ENCODE assay signal across 1 cellular context in the genomic region with DNA sequence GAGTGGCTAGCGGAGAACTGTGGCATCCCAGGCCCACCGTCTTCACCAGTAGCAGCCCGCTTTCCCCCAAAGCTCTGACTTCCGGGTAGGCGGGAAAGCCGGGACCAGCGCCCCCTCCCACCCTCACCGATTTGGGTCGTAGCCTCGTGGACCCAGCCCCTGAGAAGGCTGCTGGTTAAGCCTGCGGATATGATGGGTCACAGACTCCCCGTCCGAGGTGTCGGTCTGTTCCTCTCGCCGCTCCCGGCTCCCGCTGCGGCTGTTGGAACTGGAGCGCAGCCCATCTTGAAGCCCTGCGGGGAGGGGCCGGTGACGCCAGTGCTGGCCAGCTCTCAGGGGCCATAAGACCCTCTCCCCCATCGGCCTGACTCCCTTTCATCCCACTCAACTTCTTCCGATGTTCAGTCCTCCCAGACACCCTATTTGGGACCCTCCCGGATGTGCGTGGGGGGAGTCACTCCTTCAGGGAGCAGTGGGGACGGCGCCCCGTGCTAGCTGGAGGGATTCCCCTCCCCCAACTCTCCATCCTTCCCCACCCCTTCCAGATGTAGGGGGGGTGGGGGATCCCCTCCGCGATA.
A peak's percentile ranks its signal among the peaks of the same experiment; 100 is the strongest.
TF ChIP-seq lines count a peak whose summit lies in the region.

No MANE protein-coding gene starts in this region.

TF ChIP-seq in HepG2, 621 proteins besides CTCF, POLR2A, EP300 and RAD21 (continued from another document and continues in another):
- TF ChIP-seq ZBTB38 (CRISPR knock-in tag; IDR thresholded peaks at IDR 0.05) (no peak; the same call in 1 of the 2 replicates), FOXP1 (IDR thresholded peaks at IDR 0.05) (no peak), FOXP1 (CRISPR knock-in tag; IDR thresholded peaks at IDR 0.05) (no peak), GFI1 (CRISPR knock-in tag; IDR thresholded peaks at IDR 0.05; ENCODE audit: borderline replicate concordance) (no peak; the same call in 1 of the 2 replicates), POGZ (CRISPR knock-in tag; IDR thresholded peaks at IDR 0.05) (peak; percentile 43; the same call in 1 of the 2 replicates), ZFP37 (CRISPR knock-in tag; IDR thresholded peaks at IDR 0.05; ENCODE audit: borderline replicate concordance) (no peak), NBN (conservative IDR thresholded peaks at IDR 0.05) (no peak), ZBTB3 (CRISPR knock-in tag; IDR thresholded peaks at IDR 0.05; ENCODE audit: borderline replicate concordance, low read depth) (no peak), ERF (CRISPR knock-in tag; IDR thresholded peaks at IDR 0.05) (no peak), THAP11 (CRISPR knock-in tag; IDR thresholded peaks at IDR 0.05) (no peak), ZEB1 (IDR thresholded peaks at IDR 0.05; ENCODE audit: insufficient replicate concordance, low read depth) (no peak), SAP130 (CRISPR knock-in tag; IDR thresholded peaks at IDR 0.05; ENCODE audit: low read depth) (peak; percentile 8), MEIS2 (CRISPR knock-in tag; IDR thresholded peaks at IDR 0.05) (peak; percentile 24; the same call in 1 of the 2 replicates), NCOA5 (CRISPR knock-in tag; IDR thresholded peaks at IDR 0.05) (no peak), BRD4 (CRISPR knock-in tag; IDR thresholded peaks at IDR 0.05) (no peak), ELF3 (CRISPR knock-in tag; IDR thresholded peaks at IDR 0.05) (peak; percentile 11; the same call in 1 of the 2 replicates), ZNF672 (CRISPR knock-in tag; IDR thresholded peaks at IDR 0.05) (no peak), DMTF1 (CRISPR knock-in tag; IDR thresholded peaks at IDR 0.05) (no peak), SMAD3 (CRISPR knock-in tag; IDR thresholded peaks at IDR 0.05) (no peak), ZBTB7A (CRISPR knock-in tag; IDR thresholded peaks at IDR 0.05) (no peak), ZNF121 (CRISPR knock-in tag; IDR thresholded peaks at IDR 0.05) (no peak), MTF1 (CRISPR knock-in tag; IDR thresholded peaks at IDR 0.05) (no peak), CBX1 (IDR thresholded peaks at IDR 0.05; ENCODE audit: low read depth) (no peak), MXI1 (IDR thresholded peaks at IDR 0.05; ENCODE audit: borderline replicate concordance, low read depth, low read length) (no peak), ZNF552 (CRISPR knock-in tag; IDR thresholded peaks at IDR 0.05; ENCODE audit: borderline replicate concordance) (no peak), SOX13 (IDR thresholded peaks at IDR 0.05) (no peak), SOX13 (CRISPR knock-in tag; conservative IDR thresholded peaks at IDR 0.05 in 1 of 2, IDR thresholded peaks at IDR 0.05 in 1 of 2) (0 out of 4 replicates have a peak, but pooled peaks of 1 of the 2 experiments have one; percentile 4), ZNF772 (CRISPR knock-in tag; IDR thresholded peaks at IDR 0.05) (no peak), KLF9 (CRISPR knock-in tag; IDR thresholded peaks at IDR 0.05; ENCODE audit: low read depth) (no peak), EEA1 (CRISPR knock-in tag; IDR thresholded peaks at IDR 0.05; ENCODE audit: borderline replicate concordance) (no peak), NR2F6 (IDR thresholded peaks at IDR 0.05) (no peak), NR2F6 (CRISPR knock-in tag; IDR thresholded peaks at IDR 0.05) (no peak), ASH2L (IDR thresholded peaks at IDR 0.05; ENCODE audit: insufficient read length, low read depth, low read length) (no peak), SNRNP70 (IDR thresholded peaks at IDR 0.05; ENCODE audit: low read depth, low read length) (no peak), ETV6 (CRISPR knock-in tag; conservative IDR thresholded peaks at IDR 0.05) (0 out of 2 replicates have a peak, but pooled peaks have one; percentile 31), TCF7 (IDR thresholded peaks at IDR 0.05; ENCODE audit: low read depth) (no peak), CHD4 (IDR thresholded peaks at IDR 0.05; ENCODE audit: borderline replicate concordance, low read length) (no peak), MED13 (CRISPR knock-in tag; IDR thresholded peaks at IDR 0.05) (no peak), ZNF879 (CRISPR knock-in tag; IDR thresholded peaks at IDR 0.05) (no peak), ZNF235 (CRISPR knock-in tag; IDR thresholded peaks at IDR 0.05; ENCODE audit: borderline replicate concordance) (peak; percentile 56; the same call in 1 of the 2 replicates), CEBPG (CRISPR knock-in tag; IDR thresholded peaks at IDR 0.05) (no peak), JDP2 (CRISPR knock-in tag; IDR thresholded peaks at IDR 0.05; ENCODE audit: borderline replicate concordance) (no peak)
- TF ChIP-seq, protein P1, sequence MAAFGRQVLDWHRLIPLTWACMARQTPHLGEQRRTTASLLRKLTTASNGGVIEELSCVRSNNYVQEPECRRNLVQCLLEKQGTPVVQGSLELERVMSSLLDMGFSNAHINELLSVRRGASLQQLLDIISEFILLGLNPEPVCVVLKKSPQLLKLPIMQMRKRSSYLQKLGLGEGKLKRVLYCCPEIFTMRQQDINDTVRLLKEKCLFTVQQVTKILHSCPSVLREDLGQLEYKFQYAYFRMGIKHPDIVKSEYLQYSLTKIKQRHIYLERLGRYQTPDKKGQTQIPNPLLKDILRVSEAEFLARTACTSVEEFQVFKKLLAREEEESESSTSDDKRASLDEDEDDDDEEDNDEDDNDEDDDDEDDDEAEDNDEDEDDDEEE (CRISPR knock-in tag; IDR thresholded peaks at IDR 0.05): 0 out of 2 replicates have a peak, but pooled peaks have one; percentile 84
- TF ChIP-seq, protein P2, sequence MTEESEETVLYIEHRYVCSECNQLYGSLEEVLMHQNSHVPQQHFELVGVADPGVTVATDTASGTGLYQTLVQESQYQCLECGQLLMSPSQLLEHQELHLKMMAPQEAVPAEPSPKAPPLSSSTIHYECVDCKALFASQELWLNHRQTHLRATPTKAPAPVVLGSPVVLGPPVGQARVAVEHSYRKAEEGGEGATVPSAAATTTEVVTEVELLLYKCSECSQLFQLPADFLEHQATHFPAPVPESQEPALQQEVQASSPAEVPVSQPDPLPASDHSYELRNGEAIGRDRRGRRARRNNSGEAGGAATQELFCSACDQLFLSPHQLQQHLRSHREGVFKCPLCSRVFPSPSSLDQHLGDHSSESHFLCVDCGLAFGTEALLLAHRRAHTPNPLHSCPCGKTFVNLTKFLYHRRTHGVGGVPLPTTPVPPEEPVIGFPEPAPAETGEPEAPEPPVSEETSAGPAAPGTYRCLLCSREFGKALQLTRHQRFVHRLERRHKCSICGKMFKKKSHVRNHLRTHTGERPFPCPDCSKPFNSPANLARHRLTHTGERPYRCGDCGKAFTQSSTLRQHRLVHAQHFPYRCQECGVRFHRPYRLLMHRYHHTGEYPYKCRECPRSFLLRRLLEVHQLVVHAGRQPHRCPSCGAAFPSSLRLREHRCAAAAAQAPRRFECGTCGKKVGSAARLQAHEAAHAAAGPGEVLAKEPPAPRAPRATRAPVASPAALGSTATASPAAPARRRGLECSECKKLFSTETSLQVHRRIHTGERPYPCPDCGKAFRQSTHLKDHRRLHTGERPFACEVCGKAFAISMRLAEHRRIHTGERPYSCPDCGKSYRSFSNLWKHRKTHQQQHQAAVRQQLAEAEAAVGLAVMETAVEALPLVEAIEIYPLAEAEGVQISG (CRISPR knock-in tag; IDR thresholded peaks at IDR 0.05): no peak
- TF ChIP-seq, protein P3, sequence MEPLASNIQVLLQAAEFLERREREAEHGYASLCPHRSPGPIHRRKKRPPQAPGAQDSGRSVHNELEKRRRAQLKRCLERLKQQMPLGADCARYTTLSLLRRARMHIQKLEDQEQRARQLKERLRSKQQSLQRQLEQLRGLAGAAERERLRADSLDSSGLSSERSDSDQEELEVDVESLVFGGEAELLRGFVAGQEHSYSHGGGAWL (CRISPR knock-in tag; IDR thresholded peaks at IDR 0.05): no peak
- TF ChIP-seq, protein P4, sequence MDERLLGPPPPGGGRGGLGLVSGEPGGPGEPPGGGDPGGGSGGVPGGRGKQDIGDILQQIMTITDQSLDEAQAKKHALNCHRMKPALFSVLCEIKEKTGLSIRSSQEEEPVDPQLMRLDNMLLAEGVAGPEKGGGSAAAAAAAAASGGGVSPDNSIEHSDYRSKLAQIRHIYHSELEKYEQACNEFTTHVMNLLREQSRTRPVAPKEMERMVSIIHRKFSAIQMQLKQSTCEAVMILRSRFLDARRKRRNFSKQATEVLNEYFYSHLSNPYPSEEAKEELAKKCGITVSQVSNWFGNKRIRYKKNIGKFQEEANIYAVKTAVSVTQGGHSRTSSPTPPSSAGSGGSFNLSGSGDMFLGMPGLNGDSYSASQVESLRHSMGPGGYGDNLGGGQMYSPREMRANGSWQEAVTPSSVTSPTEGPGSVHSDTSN (CRISPR knock-in tag; IDR thresholded peaks at IDR 0.05): no peak
- TF ChIP-seq, protein P5, sequence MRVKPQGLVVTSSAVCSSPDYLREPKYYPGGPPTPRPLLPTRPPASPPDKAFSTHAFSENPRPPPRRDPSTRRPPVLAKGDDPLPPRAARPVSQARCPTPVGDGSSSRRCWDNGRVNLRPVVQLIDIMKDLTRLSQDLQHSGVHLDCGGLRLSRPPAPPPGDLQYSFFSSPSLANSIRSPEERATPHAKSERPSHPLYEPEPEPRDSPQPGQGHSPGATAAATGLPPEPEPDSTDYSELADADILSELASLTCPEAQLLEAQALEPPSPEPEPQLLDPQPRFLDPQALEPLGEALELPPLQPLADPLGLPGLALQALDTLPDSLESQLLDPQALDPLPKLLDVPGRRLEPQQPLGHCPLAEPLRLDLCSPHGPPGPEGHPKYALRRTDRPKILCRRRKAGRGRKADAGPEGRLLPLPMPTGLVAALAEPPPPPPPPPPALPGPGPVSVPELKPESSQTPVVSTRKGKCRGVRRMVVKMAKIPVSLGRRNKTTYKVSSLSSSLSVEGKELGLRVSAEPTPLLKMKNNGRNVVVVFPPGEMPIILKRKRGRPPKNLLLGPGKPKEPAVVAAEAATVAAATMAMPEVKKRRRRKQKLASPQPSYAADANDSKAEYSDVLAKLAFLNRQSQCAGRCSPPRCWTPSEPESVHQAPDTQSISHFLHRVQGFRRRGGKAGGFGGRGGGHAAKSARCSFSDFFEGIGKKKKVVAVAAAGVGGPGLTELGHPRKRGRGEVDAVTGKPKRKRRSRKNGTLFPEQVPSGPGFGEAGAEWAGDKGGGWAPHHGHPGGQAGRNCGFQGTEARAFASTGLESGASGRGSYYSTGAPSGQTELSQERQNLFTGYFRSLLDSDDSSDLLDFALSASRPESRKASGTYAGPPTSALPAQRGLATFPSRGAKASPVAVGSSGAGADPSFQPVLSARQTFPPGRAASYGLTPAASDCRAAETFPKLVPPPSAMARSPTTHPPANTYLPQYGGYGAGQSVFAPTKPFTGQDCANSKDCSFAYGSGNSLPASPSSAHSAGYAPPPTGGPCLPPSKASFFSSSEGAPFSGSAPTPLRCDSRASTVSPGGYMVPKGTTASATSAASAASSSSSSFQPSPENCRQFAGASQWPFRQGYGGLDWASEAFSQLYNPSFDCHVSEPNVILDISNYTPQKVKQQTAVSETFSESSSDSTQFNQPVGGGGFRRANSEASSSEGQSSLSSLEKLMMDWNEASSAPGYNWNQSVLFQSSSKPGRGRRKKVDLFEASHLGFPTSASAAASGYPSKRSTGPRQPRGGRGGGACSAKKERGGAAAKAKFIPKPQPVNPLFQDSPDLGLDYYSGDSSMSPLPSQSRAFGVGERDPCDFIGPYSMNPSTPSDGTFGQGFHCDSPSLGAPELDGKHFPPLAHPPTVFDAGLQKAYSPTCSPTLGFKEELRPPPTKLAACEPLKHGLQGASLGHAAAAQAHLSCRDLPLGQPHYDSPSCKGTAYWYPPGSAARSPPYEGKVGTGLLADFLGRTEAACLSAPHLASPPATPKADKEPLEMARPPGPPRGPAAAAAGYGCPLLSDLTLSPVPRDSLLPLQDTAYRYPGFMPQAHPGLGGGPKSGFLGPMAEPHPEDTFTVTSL (CRISPR knock-in tag; IDR thresholded peaks at IDR 0.05; ENCODE audit: borderline replicate concordance): no peak
- TF ChIP-seq, protein P6, sequence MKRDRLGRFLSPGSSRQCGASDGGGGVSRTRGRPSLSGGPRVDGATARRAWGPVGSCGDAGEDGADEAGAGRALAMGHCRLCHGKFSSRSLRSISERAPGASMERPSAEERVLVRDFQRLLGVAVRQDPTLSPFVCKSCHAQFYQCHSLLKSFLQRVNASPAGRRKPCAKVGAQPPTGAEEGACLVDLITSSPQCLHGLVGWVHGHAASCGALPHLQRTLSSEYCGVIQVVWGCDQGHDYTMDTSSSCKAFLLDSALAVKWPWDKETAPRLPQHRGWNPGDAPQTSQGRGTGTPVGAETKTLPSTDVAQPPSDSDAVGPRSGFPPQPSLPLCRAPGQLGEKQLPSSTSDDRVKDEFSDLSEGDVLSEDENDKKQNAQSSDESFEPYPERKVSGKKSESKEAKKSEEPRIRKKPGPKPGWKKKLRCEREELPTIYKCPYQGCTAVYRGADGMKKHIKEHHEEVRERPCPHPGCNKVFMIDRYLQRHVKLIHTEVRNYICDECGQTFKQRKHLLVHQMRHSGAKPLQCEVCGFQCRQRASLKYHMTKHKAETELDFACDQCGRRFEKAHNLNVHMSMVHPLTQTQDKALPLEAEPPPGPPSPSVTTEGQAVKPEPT (CRISPR knock-in tag; IDR thresholded peaks at IDR 0.05; ENCODE audit: low read depth): no peak
